In the genomic region with DNA sequence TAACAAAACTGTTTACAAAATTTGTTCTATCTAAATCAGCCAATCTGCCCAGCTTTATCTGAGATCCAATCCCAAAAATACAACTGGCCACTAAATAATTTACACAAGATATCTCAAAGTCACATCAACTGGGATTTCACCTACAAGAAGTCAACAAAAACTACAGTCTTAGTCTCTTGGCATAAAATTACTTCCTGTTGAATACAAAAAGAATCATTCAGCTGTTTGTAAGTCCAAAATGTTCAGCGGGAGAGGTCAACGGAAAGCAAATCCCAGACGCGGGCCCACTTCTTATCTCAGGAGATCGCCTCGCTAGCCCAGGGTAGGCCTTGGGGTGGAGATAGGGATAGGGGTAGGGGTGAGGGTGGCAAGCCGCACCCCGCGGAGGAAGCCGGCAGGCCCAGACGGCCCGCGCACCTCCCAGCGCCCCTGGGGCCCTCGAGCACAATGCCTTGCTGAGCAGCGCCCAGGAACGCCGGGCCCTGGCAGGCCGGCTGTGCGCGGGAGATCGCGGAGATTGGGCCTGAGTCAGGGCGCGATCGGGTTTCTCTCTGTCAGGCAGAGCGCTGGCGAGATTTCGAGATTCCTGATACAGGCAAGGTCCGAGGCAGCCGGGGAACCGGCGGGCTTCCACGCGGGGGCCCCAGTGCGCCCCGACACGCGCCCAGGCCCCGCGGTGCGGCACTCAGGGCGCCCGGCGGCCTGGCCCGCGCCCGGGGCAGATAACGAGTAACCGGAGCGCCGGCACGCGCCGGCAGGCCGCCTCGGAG, we compare ENCODE assay signal across 8 cellular contexts. TPM values are rescaled to one million over a fixed set of nuclear protein-coding genes. Genes with fewer than 3 reads are reported as not detected.
DNase-seq lines count a peak whose midpoint lies in the region; ATAC-seq and TF ChIP-seq lines count a peak whose summit lies in the region.

No MANE protein-coding gene starts in this region.

- peak overlapping the region; percentile 97 for H3K27ac Mint-ChIP-seq in activated CD4-positive, alpha-beta T cell treated with anti-CD3 and anti-CD28 coated beads, Interleukin-2, amount 10 ng/mL, durations not matched to agents 7 days and 5 days

- H3K4me3 Mint-ChIP-seq in activated CD4-positive, alpha-beta T cell treated with anti-CD3 and anti-CD28 coated beads, Interleukin-2, amount 10 ng/mL, durations not matched to agents 7 days and 5 days: peak overlapping the region; percentile 94

- H3K36me3 Mint-ChIP-seq in activated CD4-positive, alpha-beta T cell treated with anti-CD3 and anti-CD28 coated beads, Interleukin-2, amount 10 ng/mL, durations not matched to agents 7 days and 5 days (ENCODE audit: low read depth): peaks cover 49% of the 10 kb centered on the region

- peaks cover 0 to 32% of the 10 kb centered on the region in 2 donors for H3K36me3 ChIP-seq in left lung

- no peaks in the 10 kb centered on the region for H3K9me3 Mint-ChIP-seq in activated CD4-positive, alpha-beta T cell treated with anti-CD3 and anti-CD28 coated beads, Interleukin-2, amount 10 ng/mL, durations not matched to agents 7 days and 5 days

- peak overlapping the region; percentile 89 to 91 for H3K4me3 ChIP-seq in left lung

- POLR2A ChIA-PET in activated CD4-positive, alpha-beta T cell treated with anti-CD3 and anti-CD28 coated beads, Interleukin-2, amount 10 ng/mL, durations not matched to agents 7 days and 5 days (lab: Charles Lee): interaction anchor here (1.6 kb wide), 1 partner anchor 125 kb away, joined by 5 read pairs; no protein-coding TSS in a partner anchor

- in situ Hi-C loops in ACHN (cut with HindIII; ENCODE audit: low pct_ligation_motif_present, low pct_unique_long_range_greater_than_20kb, low sequenced_read_pairs): no loop called here

- H3K4me1 ChIP-seq in left lung: peaks cover 18 to 29% of the 10 kb centered on the region in 2 donors

- no peaks in the 10 kb centered on the region for H3K27me3 Mint-ChIP-seq in activated CD4-positive, alpha-beta T cell treated with anti-CD3 and anti-CD28 coated beads, Interleukin-2, amount 10 ng/mL, durations not matched to agents 7 days and 5 days

- H3K4me1 Mint-ChIP-seq in activated CD4-positive, alpha-beta T cell treated with anti-CD3 and anti-CD28 coated beads, Interleukin-2, amount 10 ng/mL, durations not matched to agents 7 days and 5 days: peaks cover 60% of the 10 kb centered on the region

- H3K27ac ChIP-seq in left lung: peak overlapping the region; percentile 96

- no peaks in the 10 kb centered on the region for H3K27me3 ChIP-seq in left lung

- CTCF ChIA-PET in activated CD4-positive, alpha-beta T cell treated with anti-CD3 and anti-CD28 coated beads, Interleukin-2, amount 10 ng/mL, durations not matched to agents 7 days and 5 days (lab: Charles Lee): interaction anchor here (1.0 to 1.2 kb wide), 2 partner anchors 95 to 106 kb away, joined by 3 read pairs; no protein-coding TSS in a partner anchor

- H3K9me3 ChIP-seq in left lung: no peaks in the 10 kb centered on the region

- TF ChIP-seq CTCF in left lung (IDR thresholded peaks at IDR 0.05): no peak

- intact Hi-C loops in left lung (cut with DNase I): no loop called here

- DNase-seq in ACHN: peak; percentile 64
- peak; percentile 10 for DNase-seq in NCI-H2227 treated with DMSO at 0.1 percent for 48 hours (lab: John Stamatoyannopoulos, UW)
- DNase-seq in activated CD4-positive, alpha-beta T cell treated with anti-CD3 and anti-CD28 coated beads, Interleukin-2, amount 10 ng/mL, durations not matched to agents 7 days and 5 days: peak; percentile 74
- peak; percentile 28 for DNase-seq in cortex of kidney (lab: John Stamatoyannopoulos, UW)
- peak; percentile 70 to 93 for DNase-seq in left lung
- DNase-seq in stimulated activated CD4-positive, alpha-beta T cell treated with anti-CD3 and anti-CD28 coated beads, Interleukin-2, amount 100 ng/mL, for 48 hours: peak; percentile 58

- ATAC-seq in GM18511 (IDR thresholded peaks at IDR 0.05; ENCODE audit: unreplicated experiment): peak; percentile 79
- ATAC-seq in HG03045 (IDR thresholded peaks at IDR 0.05; ENCODE audit: unreplicated experiment): peak; percentile 79
- peak; percentile 85 for ATAC-seq in left lung

RNA-seq across cellular contexts. Expression of a gene that starts 0.7 kb away (rescaled TPM):
- 100 to 1,000 TPM; 274 to 278 TPM for total RNA-seq in activated CD4-positive, alpha-beta T cell treated with anti-CD3 and anti-CD28 coated beads, Interleukin-2, amount 10 ng/mL, durations not matched to agents 7 days and 5 days
- 100 to 1,000 TPM; 168 to 169 TPM for total RNA-seq in left lung

RNA-seq across cellular contexts. Expression of a gene that starts 6.4 kb away (rescaled TPM):
- 10 to 100 TPM; 11.0 to 12.0 TPM for total RNA-seq in activated CD4-positive, alpha-beta T cell treated with anti-CD3 and anti-CD28 coated beads, Interleukin-2, amount 10 ng/mL, durations not matched to agents 7 days and 5 days
- 1 to 10 TPM; 6.7 to 7.9 TPM for total RNA-seq in left lung

Comparison
In these comparisons a context has a peak if more than half of its experiments do, and no peak if none do; other contexts are left out.
1. Peak in every context shown above with its lines: DNase-seq, ATAC-seq, H3K4me3 ChIP-seq and H3K27ac ChIP-seq.
2. DNase-seq: peak in every context shown above with its lines; median percentile 82 in left lung; 74 in activated CD4-positive, alpha-beta T cell treated with anti-CD3 and anti-CD28 coated beads, Interleukin-2, amount 10 ng/mL, durations not matched to agents 7 days and 5 days; 64 in ACHN; 58 in stimulated activated CD4-positive, alpha-beta T cell treated with anti-CD3 and anti-CD28 coated beads, Interleukin-2, amount 100 ng/mL, for 48 hours; 28 in cortex of kidney; 10 in NCI-H2227 treated with DMSO at 0.1 percent for 48 hours.